In genomic region chr2:171404258-171404657, GRCh38 we compare ENCODE assay signal across 1 cellular context.
TF ChIP-seq lines count a peak whose summit lies in the region.

No MANE protein-coding gene starts in this region.

TF ChIP-seq in SK-N-SH treated with all-trans-retinoic acid at 6 μM for 48 hours, 23 proteins besides CTCF, POLR2A, EP300 and RAD21 (continued from another document):
- no peak for TF ChIP-seq POU6F1 (CRISPR knock-in tag; IDR thresholded peaks at IDR 0.05; ENCODE audit: borderline replicate concordance, low read depth)
- no peak for TF ChIP-seq ESRRG (CRISPR knock-in tag; IDR thresholded peaks at IDR 0.05)
TF ChIP-seq in SK-N-SH treated with all-trans-retinoic acid at 6 μM for 48 hours: peak in this region for 0.
